8 cellular contexts compared by ENCODE assay signal in the genomic region with DNA sequence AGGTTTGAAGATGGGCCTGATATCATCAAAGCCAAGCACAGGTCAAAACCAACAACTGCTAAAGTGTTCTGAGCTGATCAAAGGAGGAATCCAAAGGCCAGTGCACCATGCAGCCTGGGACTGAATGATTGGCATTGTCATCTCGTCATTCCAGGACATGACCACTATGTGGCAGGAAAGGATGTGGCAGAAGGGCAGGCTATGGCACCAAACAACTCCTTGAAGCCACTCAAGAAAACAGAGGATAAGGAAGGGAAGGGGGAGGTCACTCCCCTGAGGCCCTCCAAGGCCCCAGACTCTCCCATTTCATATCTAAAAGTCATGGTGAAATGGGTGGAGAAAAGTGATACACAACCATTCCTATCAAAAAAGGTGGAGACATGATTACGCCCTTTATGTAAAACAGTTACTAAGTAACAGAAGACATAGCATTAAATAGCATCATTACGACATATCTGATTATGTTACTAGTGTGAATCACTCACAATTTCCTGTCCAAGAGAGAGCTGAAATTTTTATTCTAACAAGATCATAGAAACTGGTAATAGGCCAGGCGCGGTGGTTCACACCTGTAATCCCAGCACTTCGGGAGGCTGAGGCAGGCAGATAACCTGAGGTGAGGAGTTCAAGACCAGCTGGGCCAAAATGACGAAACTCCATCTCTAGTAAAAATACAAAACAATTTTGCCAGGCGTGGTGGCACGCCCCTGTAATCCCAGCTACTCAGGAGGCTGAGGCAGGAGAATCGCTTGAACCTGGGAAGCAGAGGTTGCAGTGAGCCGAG. TPM values are rescaled to one million over a fixed set of nuclear protein-coding genes. Genes with fewer than 3 reads are reported as not detected.
DNase-seq lines count a peak whose midpoint lies in the region; ATAC-seq and TF ChIP-seq lines count a peak whose summit lies in the region.

No MANE protein-coding gene starts in this region.

- no peak overlapping the region for H3K4me3 Mint-ChIP-seq in activated T-cell treated with anti-CD3 and anti-CD28 coated beads, Interleukin-2, amount 50 U/mL, for 72 hours
- no peak overlapping the region for H3K4me3 Mint-ChIP-seq in activated T-cell treated with anti-CD3 and anti-CD28 coated beads, Interleukin-2, amount 50 U/mL, for 24 hours

- no peaks in the 10 kb centered on the region for H3K36me3 ChIP-seq in adipocyte (ENCODE audit: control insufficient read depth, insufficient read depth, low read length, severe bottlenecking)

- peaks cover 11% of the 10 kb centered on the region for H3K27me3 Mint-ChIP-seq in activated T-cell treated with anti-CD3 and anti-CD28 coated beads, Interleukin-2, amount 50 U/mL, for 72 hours (ENCODE audit: low read depth)
- H3K27me3 Mint-ChIP-seq in activated T-cell treated with anti-CD3 and anti-CD28 coated beads, Interleukin-2, amount 50 U/mL, for 24 hours = peaks cover 7% of the 10 kb centered on the region

- no peaks in the 10 kb centered on the region for H3K9me3 ChIP-seq in adipocyte (ENCODE audit: control insufficient read depth, low read length)

- H3K9me3 Mint-ChIP-seq in activated T-cell treated with anti-CD3 and anti-CD28 coated beads, Interleukin-2, amount 50 U/mL, for 72 hours = no peaks in the 10 kb centered on the region
- no peaks in the 10 kb centered on the region for H3K9me3 Mint-ChIP-seq in activated T-cell treated with anti-CD3 and anti-CD28 coated beads, Interleukin-2, amount 50 U/mL, for 24 hours

- peak overlapping the region in 1 of 2 donors; percentile 46 for H3K27ac ChIP-seq in coronary artery

- TF ChIP-seq CTCF in NB4 (IDR thresholded peaks at IDR 0.05; ENCODE audit: low read depth, low read length) = peak; percentile 57
- TF ChIP-seq CTCF in coronary artery (IDR thresholded peaks at IDR 0.05) = no peak

- ATAC-seq in activated T-cell treated with anti-CD3 and anti-CD28 coated beads, Interleukin-2, amount 50 U/mL, for 72 hours (replicated peaks in 1 of 2) = peak in 1 of 2 donors; percentile 42
- ATAC-seq in HG02973 (IDR thresholded peaks at IDR 0.05; ENCODE audit: unreplicated experiment) = no peak

- peaks cover 17% of the 10 kb centered on the region for H3K4me1 ChIP-seq in adipocyte (ENCODE audit: control insufficient read depth, insufficient read depth, low read length)

- H3K27ac Mint-ChIP-seq in activated T-cell treated with anti-CD3 and anti-CD28 coated beads, Interleukin-2, amount 50 U/mL, for 72 hours = peak overlapping the region; percentile 60
- H3K27ac Mint-ChIP-seq in activated T-cell treated with anti-CD3 and anti-CD28 coated beads, Interleukin-2, amount 50 U/mL, for 24 hours = no peak overlapping the region

- H3K4me3 ChIP-seq in NB4 (ENCODE audit: low read depth, low read length) = no peak overlapping the region
- H3K4me3 ChIP-seq in adipocyte (ENCODE audit: low read length) = no peak overlapping the region
- no peak overlapping the region for H3K4me3 ChIP-seq in coronary artery

- peaks cover 2% of the 10 kb centered on the region for H3K4me1 Mint-ChIP-seq in activated T-cell treated with anti-CD3 and anti-CD28 coated beads, Interleukin-2, amount 50 U/mL, for 72 hours (ENCODE audit: low read depth)
- peaks cover 4% of the 10 kb centered on the region for H3K4me1 Mint-ChIP-seq in activated T-cell treated with anti-CD3 and anti-CD28 coated beads, Interleukin-2, amount 50 U/mL, for 24 hours (ENCODE audit: low read depth)

- peak; percentile 4 to 6 for DNase-seq in activated T-cell treated with anti-CD3 and anti-CD28 coated beads, Interleukin-2, amount 50 U/mL, for 72 hours
- DNase-seq in activated T-cell treated with anti-CD3 and anti-CD28 coated beads, Interleukin-2, amount 50 U/mL, for 24 hours = no peak
- DNase-seq in NB4 (ENCODE audit: low read depth) = peak; percentile 85
- peak; percentile 79 for DNase-seq in adipocyte (ENCODE audit: low read depth)
- DNase-seq in hepatic stellate cell (ENCODE audit: low spot score) = peak; percentile 65
- DNase-seq in stimulated activated CD4-positive, alpha-beta T cell treated with anti-CD3 and anti-CD28 coated beads, Interleukin-4, amount 100 ng/mL, for 24 hours = peak; percentile 12
- DNase-seq in coronary artery (ENCODE audit: low spot score) = no peak

- no peak for TF ChIP-seq POLR2A in NB4 (IDR thresholded peaks at IDR 0.05; ENCODE audit: extremely low read depth, insufficient read length)

- H3K27me3 ChIP-seq in adipocyte (replicated peaks; ENCODE audit: control insufficient read depth, insufficient read depth, low read length) = no peaks in the 10 kb centered on the region

- no peaks in the 10 kb centered on the region for H3K36me3 Mint-ChIP-seq in activated T-cell treated with anti-CD3 and anti-CD28 coated beads, Interleukin-2, amount 50 U/mL, for 72 hours (ENCODE audit: insufficient read depth in 2 of 2)
- no peaks in the 10 kb centered on the region for H3K36me3 Mint-ChIP-seq in activated T-cell treated with anti-CD3 and anti-CD28 coated beads, Interleukin-2, amount 50 U/mL, for 24 hours (ENCODE audit: low read depth)

- H3K9ac ChIP-seq in adipocyte (ENCODE audit: low read length) = no peak overlapping the region

RNA-seq across cellular contexts. Expression of a gene that starts 49.3 kb away (rescaled TPM):
- total RNA-seq in activated T-cell treated with anti-CD3 and anti-CD28 coated beads, Interleukin-2, amount 50 U/mL, for 72 hours = 100 to 1,000 TPM in 1 of 2 donors, 10 to 100 TPM in 1; 80.3 to 131 TPM

Comparison
In these comparisons a context has a peak if more than half of its experiments do, and no peak if none do; other contexts are left out.
1. DNase-seq: peak in activated T-cell treated with anti-CD3 and anti-CD28 coated beads, Interleukin-2, amount 50 U/mL, for 72 hours (2 of 2), NB4 (single experiment), adipocyte (single experiment), hepatic stellate cell (single experiment) and stimulated activated CD4-positive, alpha-beta T cell treated with anti-CD3 and anti-CD28 coated beads, Interleukin-4, amount 100 ng/mL, for 24 hours (single experiment); none in activated T-cell treated with anti-CD3 and anti-CD28 coated beads, Interleukin-2, amount 50 U/mL, for 24 hours (single experiment) and coronary artery (single experiment).